Comparison of ENCODE assay signal across 8 cellular contexts in genomic region chr20:3786665-3787639, GRCh38. TPM values are rescaled to one million over a fixed set of nuclear protein-coding genes. Genes with fewer than 3 reads are reported as not detected.
DNase-seq lines count a peak whose midpoint lies in the region; ATAC-seq, FAIRE-seq and TF ChIP-seq lines count a peak whose summit lies in the region.

Gene CENPB (minus strand): TSS chr20:3786740. CDS start chr20:3786483, 257 bp downstream.

- H3K27me3 ChIP-seq in MG63, result no peaks in the 10 kb centered on the region

- TF ChIP-seq CTCF in omental fat pad (IDR thresholded peaks at IDR 0.05), result no peak

- DNase-seq in G401 (ENCODE audit: low spot score) (peak; percentile 83), H54 (ENCODE audit: insufficient read length, low spot score) (peak; percentile 93), MG63 (peak; percentile 78), SK-MEL-5 (ENCODE audit: low read depth, low spot score) (peak; percentile 84), glomerular endothelial cell (ENCODE audit: extremely low read depth, low read depth, low spot score) (no peak), omental fat pad (ENCODE audit: low spot score) (peak; percentile 79)
- DNase-seq in activated naive CD4-positive, alpha-beta T cell treated with anti-CD3 and anti-CD28 coated beads, Interleukin-2, amount 50 U/mL, for 16 hours, result peak; percentile 91

- no peaks in the 10 kb centered on the region for H3K9me3 ChIP-seq in MG63

- peak within 1 kb of the TSS; percentile 60 for H3K4me3 ChIP-seq in MG63

- in situ Hi-C loops in G401 (cut with HindIII; ENCODE audit: low sequenced_read_pairs), result no loop called here
- in situ Hi-C loops in SK-MEL-5 (cut with HindIII; ENCODE audit: low pct_unique_long_range_greater_than_20kb, low sequenced_read_pairs), result no loop called here

- peak; percentile 87 for ATAC-seq in omental fat pad (ENCODE audit: low FRiP score)

- FAIRE-seq in H54 (lab: Jason Lieb, UNC), result no peak

- H3K36me3 ChIP-seq in MG63, result peaks cover 9% of the 10 kb centered on the region

- TF ChIP-seq POLR2A in H54 (IDR thresholded peaks at IDR 0.05; ENCODE audit: low read depth, low read length), result peak; percentile 77

- H3K27ac ChIP-seq in temporal lobe (ENCODE audit: low read depth, low read length), result peak within 1 kb of the TSS; percentile 46

RNA-seq across cellular contexts. Expression of gene CENPB, which starts in this region (rescaled TPM):
- total RNA-seq in G401 (2014; rRNA removed; shearing (Covaris generic)), result 42.5 and 46.8 TPM in 2 replicates
- 50.0 and 81.5 TPM in 2 replicates for total RNA-seq in MG63 (2014; rRNA removed; shearing (Covaris generic); ENCODE audit: low replicate concordance)
- total RNA-seq in SK-MEL-5 (2014; rRNA removed; shearing (Covaris generic)), result 107 and 115 TPM in 2 replicates
- polyA plus RNA-seq in SK-MEL-5 (2015; cell fraction: cytosol; rRNA removed), result 113 and 141 TPM in 2 replicates
- polyA plus RNA-seq in SK-MEL-5 (2015; cell fraction: nucleus; rRNA removed), result 21.9 and 41.6 TPM in 2 replicates
- 63.2 and 78.7 TPM in 2 replicates for total RNA-seq in glomerular endothelial cell
- total RNA-seq in omental fat pad, result 10 to 100 TPM; 52.2 to 98.4 (median 76.8) TPM
- total RNA-seq in temporal lobe, result 31.0 TPM
